Comparison of ENCODE assay signal across 11 cellular contexts in genomic region chr17:4712526-4712925, GRCh38. TPM values are rescaled to one million over a fixed set of nuclear protein-coding genes. Genes with fewer than 3 reads are reported as not detected.
A peak's percentile ranks its signal among the peaks of the same experiment; 100 is the strongest.
DNase-seq lines count a peak whose midpoint lies in the region; ATAC-seq and TF ChIP-seq lines count a peak whose summit lies in the region.
"Had no signal": no experiment of that assay in that cellular context is flagged by ENCODE, and none has a peak within 500 bp of the region (broad histone marks: within the 10 kb centered on the region; RNA-seq: fewer than 3 reads in every experiment).

No MANE protein-coding gene starts in this region.

- no peaks in the 10 kb centered on the region for H3K9me3 ChIP-seq in left lung
- H3K9me3 ChIP-seq in SK-N-SH, result no peaks in the 10 kb centered on the region

- WGBS in SK-N-SH (ENCODE audit: low lambda C conversion rate), result 90% methylated on average over 3 of the region's 3 CpGs

- POLR2A ChIA-PET in activated CD8-positive, alpha-beta T cell treated with anti-CD3 and anti-CD28 coated beads for 36 hours (lab: Charles Lee), result interaction anchor here (0.7 to 2.7 kb wide), 5 partner anchors 8 to 78 kb away, joined by 3 to 17 read pairs (median 7); partner anchors contain the start of genes MED11 and PELP1
- POLR2A ChIA-PET in SK-N-SH (lab: Yijun Ruan, JAX), result no interaction called here

- H3K4me3 Mint-ChIP-seq in activated naive CD4-positive, alpha-beta T cell treated with anti-CD3 and anti-CD28 coated beads, Interleukin-2, amount 10 ng/mL, durations not matched to agents 7 days and 5 days, result peak overlapping the region; percentile 98
- peak overlapping the region; percentile 98 for H3K4me3 Mint-ChIP-seq in activated CD8-positive, alpha-beta T cell treated with anti-CD3 and anti-CD28 coated beads for 36 hours
- peak overlapping the region; percentile 49 for H3K4me3 Mint-ChIP-seq in type B pancreatic cell

- H3K27me3 Mint-ChIP-seq in activated naive CD4-positive, alpha-beta T cell treated with anti-CD3 and anti-CD28 coated beads, Interleukin-2, amount 10 ng/mL, durations not matched to agents 7 days and 5 days, result no peaks in the 10 kb centered on the region
- H3K27me3 Mint-ChIP-seq in activated CD8-positive, alpha-beta T cell treated with anti-CD3 and anti-CD28 coated beads for 36 hours, result no peaks in the 10 kb centered on the region
- H3K27me3 Mint-ChIP-seq in type B pancreatic cell, result no peaks in the 10 kb centered on the region

- peaks cover 71% of the 10 kb centered on the region for H3K4me1 Mint-ChIP-seq in activated naive CD4-positive, alpha-beta T cell treated with anti-CD3 and anti-CD28 coated beads, Interleukin-2, amount 10 ng/mL, durations not matched to agents 7 days and 5 days
- H3K4me1 Mint-ChIP-seq in activated CD8-positive, alpha-beta T cell treated with anti-CD3 and anti-CD28 coated beads for 36 hours (ENCODE audit: low read depth), result peaks cover 50% of the 10 kb centered on the region
- peaks cover 5% of the 10 kb centered on the region for H3K4me1 Mint-ChIP-seq in type B pancreatic cell (ENCODE audit: unreplicated experiment)

- peak overlapping the region; percentile 99 for H3K27ac Mint-ChIP-seq in activated naive CD4-positive, alpha-beta T cell treated with anti-CD3 and anti-CD28 coated beads, Interleukin-2, amount 10 ng/mL, durations not matched to agents 7 days and 5 days
- H3K27ac Mint-ChIP-seq in activated CD8-positive, alpha-beta T cell treated with anti-CD3 and anti-CD28 coated beads for 36 hours, result peak overlapping the region; percentile 94
- no peak overlapping the region for H3K27ac Mint-ChIP-seq in type B pancreatic cell
- H3K27ac Mint-ChIP-seq: nephron, WTC11 had no signal

- H3K27ac ChIP-seq in left lung, result peak overlapping the region; percentile 91 to 98
- H3K27ac ChIP-seq in SK-N-SH (ENCODE audit: low read depth in 2 of 2, low read length in 1 of 2), result no peak overlapping the region
- H3K27ac ChIP-seq: GM23248 had no signal

- peaks cover 7% of the 10 kb centered on the region for H3F3A ChIP-seq in SK-N-SH (replicated peaks; ENCODE audit: insufficient read depth)

- H3K4me1 ChIP-seq in left lung (peaks cover 17 to 73% of the 10 kb centered on the region in 2 donors), SK-N-SH (ENCODE audit: control insufficient read depth in 1 of 2, insufficient read depth in 2 of 2, low read depth in 1 of 2, low read length in 1 of 2) (peaks cover 0 to 20% of the 10 kb centered on the region in 2 experiments; a peak in 1 of 4 replicates)

- H2AFZ ChIP-seq in SK-N-SH (ENCODE audit: low read depth), result no peak overlapping the region
- H2AFZ ChIP-seq: GM23248 had no signal

- H3K9me3 Mint-ChIP-seq in activated naive CD4-positive, alpha-beta T cell treated with anti-CD3 and anti-CD28 coated beads, Interleukin-2, amount 10 ng/mL, durations not matched to agents 7 days and 5 days, result no peaks in the 10 kb centered on the region
- no peaks in the 10 kb centered on the region for H3K9me3 Mint-ChIP-seq in activated CD8-positive, alpha-beta T cell treated with anti-CD3 and anti-CD28 coated beads for 36 hours
- H3K9me3 Mint-ChIP-seq in type B pancreatic cell, result no peaks in the 10 kb centered on the region
- H3K9me3 Mint-ChIP-seq: nephron had no signal

- no peak for DNase-seq in activated naive CD4-positive, alpha-beta T cell treated with anti-CD3 and anti-CD28 coated beads, Interleukin-2, amount 10 ng/mL, durations not matched to agents 7 days and 5 days
- no peak for DNase-seq in activated naive CD4-positive, alpha-beta T cell treated with anti-CD3 and anti-CD28 coated beads, Interleukin-2, amount 50 U/mL, for 16 hours
- no peak for DNase-seq in activated CD8-positive, alpha-beta T cell treated with anti-CD3 and anti-CD28 coated beads for 36 hours
- DNase-seq in left lung (no peak), type B pancreatic cell (ENCODE audit: extremely low spot score, unreplicated experiment) (no peak), SK-N-SH (no peak), SW480 (ENCODE audit: low spot score) (no peak)
- DNase-seq: GM23248 had no signal

- ATAC-seq in activated CD8-positive, alpha-beta T cell treated with anti-CD3 and anti-CD28 coated beads for 36 hours, result no peak
- no peak for ATAC-seq in left lung
- ATAC-seq in HG02981 (IDR thresholded peaks at IDR 0.05; ENCODE audit: unreplicated experiment), result no peak
- ATAC-seq: WTC11 had no signal

- H3K27me3 ChIP-seq in left lung, result no peaks in the 10 kb centered on the region
- no peaks in the 10 kb centered on the region for H3K27me3 ChIP-seq in SK-N-SH (ENCODE audit: insufficient read depth)

- TF ChIP-seq RAD21 in SK-N-SH (IDR thresholded peaks at IDR 0.05; ENCODE audit: low read length), result no peak

- no peak for TF ChIP-seq CTCF in activated CD8-positive, alpha-beta T cell treated with anti-CD3 and anti-CD28 coated beads for 36 hours (IDR thresholded peaks at IDR 0.05)
- TF ChIP-seq CTCF in left lung (IDR thresholded peaks at IDR 0.05) (no peak), type B pancreatic cell (conservative IDR thresholded peaks at IDR 0.05) (no peak), SK-N-SH (IDR thresholded peaks at IDR 0.05) (no peak)

- no peak for TF ChIP-seq EP300 in SK-N-SH (IDR thresholded peaks at IDR 0.05; ENCODE audit: borderline replicate concordance in 1 of 2, low read depth in 1 of 2, low read length in 1 of 2)

- H3K9ac ChIP-seq in SK-N-SH, result no peak overlapping the region
- H3K9ac ChIP-seq: GM23248 had no signal

- H3K4me3 ChIP-seq in left lung, result peak overlapping the region in 1 of 2 donors; percentile 88
- no peak overlapping the region for H3K4me3 ChIP-seq in SK-N-SH (ENCODE audit: low read depth in 2 of 2, low read length in 1 of 2)
- H3K4me3 ChIP-seq: GM23248 had no signal

- H3K4me2 ChIP-seq in SK-N-SH, result no peak overlapping the region

- H3K36me3 Mint-ChIP-seq in activated naive CD4-positive, alpha-beta T cell treated with anti-CD3 and anti-CD28 coated beads, Interleukin-2, amount 10 ng/mL, durations not matched to agents 7 days and 5 days, result peaks cover 39% of the 10 kb centered on the region
- peaks cover 37% of the 10 kb centered on the region for H3K36me3 Mint-ChIP-seq in activated CD8-positive, alpha-beta T cell treated with anti-CD3 and anti-CD28 coated beads for 36 hours (ENCODE audit: low read depth)
- H3K36me3 Mint-ChIP-seq in type B pancreatic cell, result no peaks in the 10 kb centered on the region

- no peaks in the 10 kb centered on the region for H3K9me2 ChIP-seq in SK-N-SH

- intact Hi-C loops in activated CD8-positive, alpha-beta T cell treated with anti-CD3 and anti-CD28 coated beads for 36 hours (cut with micrococcal nuclease), result no loop called here
- intact Hi-C loops in left lung (cut with DNase I), result no loop called here

- H3K79me2 ChIP-seq in SK-N-SH (ENCODE audit: insufficient read depth), result peaks cover 5% of the 10 kb centered on the region; the same call in 1 of the 2 replicates

- peaks cover 0 to 28% of the 10 kb centered on the region in 2 donors for H3K36me3 ChIP-seq in left lung
- no peaks in the 10 kb centered on the region for H3K36me3 ChIP-seq in SK-N-SH (replicated peaks in 1 of 2; ENCODE audit: control insufficient read depth in 1 of 2, insufficient read depth in 2 of 2, low read length in 1 of 2)

- H4K20me1 ChIP-seq in SK-N-SH (ENCODE audit: insufficient read depth), result no peaks in the 10 kb centered on the region

- CTCF ChIA-PET in activated naive CD4-positive, alpha-beta T cell treated with anti-CD3 and anti-CD28 coated beads, Interleukin-2, amount 10 ng/mL, durations not matched to agents 7 days and 5 days (lab: Charles Lee), result interaction anchor here (1.1 to 1.3 kb wide), 2 partner anchors 20 to 78 kb away, joined by 3 to 4 read pairs; no protein-coding TSS in a partner anchor
- CTCF ChIA-PET in activated CD8-positive, alpha-beta T cell treated with anti-CD3 and anti-CD28 coated beads for 36 hours (lab: Charles Lee), result interaction anchor here (1.0 kb wide), 1 partner anchor 78 kb away, joined by 3 read pairs; no protein-coding TSS in a partner anchor
- CTCF ChIA-PET in SK-N-SH (lab: Yijun Ruan, JAX), result interaction anchor here (1.5 kb wide), 1 partner anchor 74 kb away, joined by 6 read pairs; the partner anchor contains the start of gene VMO1

TF ChIP-seq in SK-N-SH, 30 proteins besides CTCF, POLR2A, EP300 and RAD21 (continues in another document):
- TF ChIP-seq JUND (IDR thresholded peaks at IDR 0.05) (no peak), TEAD4 (IDR thresholded peaks at IDR 0.05; ENCODE audit: borderline replicate concordance, insufficient read depth) (no peak)

RNA-seq across cellular contexts. Expression of gene ARRB2, which starts 2.1 kb away (rescaled TPM):
- 100 to 1,000 TPM; 163 to 176 TPM for total RNA-seq in activated CD8-positive, alpha-beta T cell treated with anti-CD3 and anti-CD28 coated beads for 36 hours
- total RNA-seq in left lung, result 100 to 1,000 TPM in 1 of 2 donors, 10 to 100 TPM in 1; 91.8 to 240 TPM
- total RNA-seq in type B pancreatic cell (ENCODE audit: low replicate concordance), result 22.9 and 47.4 TPM in 2 replicates
- polyA plus RNA-seq in SK-N-SH (2012; rRNA removed), result 17.3 and 24.6 TPM in 2 replicates
- polyA plus RNA-seq in SK-N-SH (2012; cell fraction: cytosol; rRNA removed), result 13.2 and 16.2 TPM in 2 replicates
- 30.4 and 40.1 TPM in 2 replicates for polyA plus RNA-seq in SK-N-SH (2012; cell fraction: nucleus; rRNA removed)

RNA-seq across cellular contexts. Expression of gene PELP1, which starts 8.6 kb away (rescaled TPM):
- total RNA-seq in activated CD8-positive, alpha-beta T cell treated with anti-CD3 and anti-CD28 coated beads for 36 hours, result 100 to 1,000 TPM; 108 to 117 TPM
- 10 to 100 TPM; 42.2 to 48.8 TPM for total RNA-seq in left lung
- total RNA-seq in type B pancreatic cell (ENCODE audit: low replicate concordance), result 72.7 and 92.9 TPM in 2 replicates
- polyA plus RNA-seq in SK-N-SH (2012; rRNA removed), result 12.2 and 21.8 TPM in 2 replicates
- polyA plus RNA-seq in SK-N-SH (2012; cell fraction: cytosol; rRNA removed), result 6.9 and 10.2 TPM in 2 replicates
- 63.1 and 71.2 TPM in 2 replicates for polyA plus RNA-seq in SK-N-SH (2012; cell fraction: nucleus; rRNA removed)

RNA-seq across cellular contexts. Expression of gene MED11, which starts 18.7 kb away (rescaled TPM):
- 10 to 100 TPM; 19.0 to 23.8 TPM for total RNA-seq in activated CD8-positive, alpha-beta T cell treated with anti-CD3 and anti-CD28 coated beads for 36 hours
- total RNA-seq in left lung (10 to 100 TPM; 22.6 to 23.6 TPM), type B pancreatic cell (ENCODE audit: low replicate concordance) (17.6 and 21.8 TPM in 2 replicates)
- polyA plus RNA-seq in SK-N-SH (2012; rRNA removed), result 51.0 and 54.4 TPM in 2 replicates
- polyA plus RNA-seq in SK-N-SH (2012; cell fraction: cytosol; rRNA removed), result 37.1 and 45.1 TPM in 2 replicates
- 42.9 and 56.8 TPM in 2 replicates for polyA plus RNA-seq in SK-N-SH (2012; cell fraction: nucleus; rRNA removed)

RNA-seq across cellular contexts. Expression of gene ZMYND15, which starts 27.1 kb away (rescaled TPM):
- not detected for total RNA-seq in activated CD8-positive, alpha-beta T cell treated with anti-CD3 and anti-CD28 coated beads for 36 hours
- total RNA-seq in left lung, result 1 to 10 TPM; 4.1 to 5.2 TPM
- total RNA-seq in type B pancreatic cell (ENCODE audit: low replicate concordance), result 0.70 and 1.4 TPM in 2 replicates
- polyA plus RNA-seq in SK-N-SH (2012; rRNA removed), result 0.06 and 0.08 TPM in 2 replicates
- polyA plus RNA-seq in SK-N-SH (2012; cell fraction: cytosol; rRNA removed), result 0.03 TPM in 2 replicates
- 0.22 and 0.39 TPM in 2 replicates for polyA plus RNA-seq in SK-N-SH (2012; cell fraction: nucleus; rRNA removed)

RNA-seq across cellular contexts. Expression of gene CXCL16, which starts 27.2 kb away (rescaled TPM):
- 1 to 10 TPM; 2.0 to 2.5 TPM for total RNA-seq in activated CD8-positive, alpha-beta T cell treated with anti-CD3 and anti-CD28 coated beads for 36 hours
- total RNA-seq in left lung (100 to 1,000 TPM; 122 to 147 TPM), type B pancreatic cell (ENCODE audit: low replicate concordance) (15.2 and 23.0 TPM in 2 replicates)
- 3.4 and 4.3 TPM in 2 replicates for polyA plus RNA-seq in SK-N-SH (2012; rRNA removed)
- 3.6 and 4.6 TPM in 2 replicates for polyA plus RNA-seq in SK-N-SH (2012; cell fraction: cytosol; rRNA removed)
- polyA plus RNA-seq in SK-N-SH (2012; cell fraction: nucleus; rRNA removed), result 1.5 and 1.7 TPM in 2 replicates

Comparison
In these comparisons a context has a peak if more than half of its experiments do, and no peak if none do; other contexts are left out.
1. H3K27ac ChIP-seq: peak in left lung (2 of 2); none in SK-N-SH (0 of 2).
2. Peak in every context shown above with its lines, with median percentiles within 50 percentile points of each other: H3K4me3 Mint-ChIP-seq.